29 cellular contexts compared by ENCODE assay signal in the genomic region with DNA sequence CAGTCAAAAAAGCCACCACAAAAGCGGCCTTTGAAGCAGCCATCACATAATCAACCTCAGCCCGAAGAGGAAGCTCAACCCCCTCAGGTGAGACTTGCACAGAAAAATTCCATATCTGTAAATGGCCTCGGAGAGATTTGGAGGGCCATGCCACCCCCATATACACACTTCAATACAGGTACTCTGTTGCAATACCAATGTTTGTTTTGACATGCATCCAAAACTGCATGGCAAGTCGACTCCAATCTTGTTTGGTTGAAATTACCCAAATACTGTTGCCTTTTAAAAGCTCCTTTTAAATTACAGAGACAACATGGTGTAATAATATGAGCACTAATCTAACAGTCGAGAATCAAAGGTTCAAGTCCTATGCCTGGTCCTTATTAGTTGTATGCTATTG. TPM values are rescaled to one million over a fixed set of nuclear protein-coding genes. Genes with fewer than 3 reads are reported as not detected.
"Had no signal": no experiment of that assay in that cellular context is flagged by ENCODE, and none has a peak within 500 bp of the region (broad histone marks: within the 10 kb centered on the region; RNA-seq: fewer than 3 reads in every experiment).

No MANE protein-coding gene starts in this region.

- H3K4me2 ChIP-seq: SK-N-SH had no signal

- H3K9me3 ChIP-seq: Peyer's patch, SJSA1, SK-N-SH had no signal

- H3K27me3 ChIP-seq: brain microvascular endothelial cell, Peyer's patch, SJSA1 had no signal

- H3K4me3 ChIP-seq: Peyer's patch, SJSA1 had no signal

- DNase-seq: activated CD4-positive, alpha-beta memory T cell treated with anti-CD3 and anti-CD28 coated beads for 36 hours; activated CD4-positive, alpha-beta T cell treated with anti-CD3 and anti-CD28 coated beads, Interleukin-2, amount 10 ng/mL, durations not matched to agents 7 days and 5 days; activated CD8-positive, alpha-beta memory T cell treated with anti-CD3 and anti-CD28 coated beads, Interleukin-2, amount 50 U/mL, for 4 hours; activated effector memory CD4-positive, alpha-beta T cell treated with Interleukin-2 at 50 U/mL for 16 hours; activated naive CD4-positive, alpha-beta T cell treated with anti-CD3 and anti-CD28 coated beads, Interleukin-2, amount 50 U/mL, for 16 hours; activated naive CD8-positive, alpha-beta T cell treated with anti-CD3 and anti-CD28 coated beads for 36 hours; activated T-cell treated with anti-CD3 and anti-CD28 coated beads for 4 hours; activated T-cell treated with anti-CD3 and anti-CD28 coated beads, Interleukin-2, amount 50 U/mL, for 4 hours; amniotic stem cell; aorta; brain microvascular endothelial cell; Kasumi-1; KBM-7; MM.1S; MV-4-11; NCI-H1092; NCI-H1436 treated with DMSO at 0.1 percent for 48 hours; NCI-H1694 treated with DMSO at 0.1 percent for 48 hours; NCI-H2029; NCI-H510A; NCI-H526; NCI-H774; Peyer's patch; RPMI8226; SHP77 treated with DMSO at 0.1 percent for 48 hours; SK-N-SH had no signal

- H3K27ac ChIP-seq: brain microvascular endothelial cell, Peyer's patch, SJSA1 had no signal

- H3K9ac ChIP-seq: SK-N-SH had no signal

- ATAC-seq: activated T-cell treated with anti-CD3 and anti-CD28 coated beads, Interleukin-2, amount 50 U/mL, for 4 hours had no signal

- H3K4me1 ChIP-seq: Peyer's patch, SJSA1 had no signal

- H3K36me3 ChIP-seq: brain microvascular endothelial cell, Peyer's patch, SJSA1 had no signal

RNA-seq across cellular contexts. Expression of a gene that starts 5.9 kb away (rescaled TPM):
- total RNA-seq: activated CD4-positive, alpha-beta memory T cell treated with anti-CD3 and anti-CD28 coated beads for 36 hours; activated naive CD8-positive, alpha-beta T cell treated with anti-CD3 and anti-CD28 coated beads for 36 hours; activated T-cell treated with anti-CD3 and anti-CD28 coated beads, Interleukin-2, amount 50 U/mL, for 4 hours; Peyer's patch; SJSA1 had no signal
- polyA plus RNA-seq: aorta had no signal

RNA-seq across cellular contexts. Expression of a gene that starts 31.8 kb away (rescaled TPM):
- total RNA-seq: activated CD4-positive, alpha-beta memory T cell treated with anti-CD3 and anti-CD28 coated beads for 36 hours; activated naive CD8-positive, alpha-beta T cell treated with anti-CD3 and anti-CD28 coated beads for 36 hours; SJSA1 had no signal

RNA-seq across cellular contexts. Expression of a gene that starts 42.4 kb away (rescaled TPM):
- total RNA-seq: activated CD4-positive, alpha-beta memory T cell treated with anti-CD3 and anti-CD28 coated beads for 36 hours; activated CD4-positive, alpha-beta T cell treated with anti-CD3 and anti-CD28 coated beads, Interleukin-2, amount 10 ng/mL, durations not matched to agents 7 days and 5 days; activated naive CD8-positive, alpha-beta T cell treated with anti-CD3 and anti-CD28 coated beads for 36 hours; activated T-cell treated with anti-CD3 and anti-CD28 coated beads, Interleukin-2, amount 50 U/mL, for 4 hours; aorta; cardiac septum; Peyer's patch; SJSA1 had no signal
- polyA plus RNA-seq: aorta, IgD-negative memory B cell, SK-N-SH had no signal
